Comparison of ENCODE assay signal across 11 cellular contexts in the genomic region with DNA sequence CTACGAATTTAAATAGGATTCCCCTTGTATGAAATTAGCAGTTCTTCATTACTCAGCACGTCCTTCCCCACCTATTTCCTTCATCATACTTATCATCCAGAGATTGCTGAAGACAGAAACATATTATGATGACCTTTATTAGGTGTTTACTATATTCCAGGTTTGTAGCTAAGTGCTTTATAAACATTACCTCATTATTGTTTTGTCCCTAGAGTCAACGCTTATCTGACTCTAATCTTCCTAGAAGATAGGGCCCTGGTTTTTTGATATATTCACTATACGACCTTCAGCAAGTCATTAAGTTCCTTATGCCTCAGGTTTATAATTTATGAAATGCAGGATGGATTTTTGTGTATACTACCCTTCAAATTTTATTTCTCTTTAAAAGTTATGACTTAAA.
"Had no signal": no experiment of that assay in that cellular context is flagged by ENCODE, and none has a peak within 500 bp of the region (broad histone marks: within the 10 kb centered on the region; RNA-seq: fewer than 3 reads in every experiment).

No MANE protein-coding gene starts in this region.

- H3K27ac ChIP-seq: GM23248 had no signal

- ATAC-seq: GM23338, HCT116 had no signal

- H3K4me3 ChIP-seq: GM23248, GM23338, HAP-1 had no signal

- H3K4me2 ChIP-seq: GM23338 had no signal

- H3K36me3 ChIP-seq: HAP-1 had no signal

- H3K4me1 ChIP-seq: HAP-1 had no signal

- H2AFZ ChIP-seq: GM23248, GM23338 had no signal

- FAIRE-seq: H1, H54 had no signal

- DNase-seq: GOT3, H7, H9, HCEC 1CT, HFFc6 had no signal
